ENCODE assay signal across 20 cellular contexts in the genomic region with DNA sequence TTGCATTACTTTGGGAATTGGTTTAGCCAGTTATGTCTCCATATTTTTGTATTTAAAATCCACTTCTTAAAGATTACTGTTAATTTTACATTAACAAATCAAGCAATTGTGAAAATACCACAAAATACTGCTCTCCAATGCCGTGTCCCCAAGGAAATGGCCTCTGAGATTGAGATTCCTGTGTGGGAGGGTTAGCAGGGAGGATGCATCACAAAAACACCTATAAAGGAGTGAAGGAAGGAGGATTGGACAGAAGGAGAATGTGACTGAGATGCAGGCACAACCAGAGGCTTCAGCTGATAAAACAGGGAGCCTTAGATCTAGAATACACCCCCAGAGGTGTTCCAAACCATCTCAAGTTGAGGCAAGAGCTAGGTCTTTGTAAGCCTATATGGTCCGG. TPM values are rescaled to one million over a fixed set of nuclear protein-coding genes. Genes with fewer than 3 reads are reported as not detected.
DNase-seq lines count a peak whose midpoint lies in the region; ATAC-seq and TF ChIP-seq lines count a peak whose summit lies in the region.
"Had no signal": no experiment of that assay in that cellular context is flagged by ENCODE, and none has a peak within 500 bp of the region (broad histone marks: within the 10 kb centered on the region; RNA-seq: fewer than 3 reads in every experiment).

No MANE protein-coding gene starts in this region.

- no peaks in the 10 kb centered on the region for H3K36me3 Mint-ChIP-seq in GM23338 (ENCODE audit: low read depth)

- H3K4me3 ChIP-seq in GM23338 (peak overlapping the region; percentile 0; the same call in 1 of the 2 replicates), KMS-11 (IDR thresholded peaks at IDR 0.05; ENCODE audit: insufficient read depth, low read depth, low read length) (no peak overlapping the region), testis (no peak overlapping the region)
- H3K4me3 ChIP-seq: MG63 had no signal

- intact Hi-C loops in testis (cut with DNase I; ENCODE audit: low total_unique reads), result no loop called here

- H3K4me2 ChIP-seq in GM23338, result peak overlapping the region; percentile 24
- peak overlapping the region; percentile 96 for H3K4me2 ChIP-seq in KMS-11

- H3F3A ChIP-seq in GM23338 (replicated peaks; ENCODE audit: low read depth), result no peaks in the 10 kb centered on the region; the same call in 1 of the 2 replicates

- H3K4me3 Mint-ChIP-seq in GM23338, result no peak overlapping the region; the same call in 1 of the 3 replicates
- H3K4me3 Mint-ChIP-seq: CD4-positive, alpha-beta T cell; T-helper 1 cell treated with Interleukin-12 subunit alpha and Interleukin-12 subunit beta and Interleukin-4 antibody, amounts not matched to agents 30 μg/mL and 1 μg/mL, for 36 hours had no signal

- WGBS in testis, 2 donors, result 74 to 75% methylated on average over 2 of the region's 2 CpGs

- peak overlapping the region; percentile 36; the same call in 1 of the 2 replicates for H3K9ac ChIP-seq in KMS-11

- H3K27me3 ChIP-seq in GM23338 (ENCODE audit: insufficient read depth) (no peaks in the 10 kb centered on the region), KMS-11 (ENCODE audit: insufficient read depth, low read depth) (no peaks in the 10 kb centered on the region), testis (no peaks in the 10 kb centered on the region)
- H3K27me3 ChIP-seq: MG63 had no signal

- H3K36me3 ChIP-seq in GM23338 (ENCODE audit: insufficient read depth) (no peaks in the 10 kb centered on the region), KMS-11 (ENCODE audit: insufficient read depth) (no peaks in the 10 kb centered on the region), testis (ENCODE audit: low read depth, missing control alignments) (no peaks in the 10 kb centered on the region)
- H3K36me3 ChIP-seq: MG63 had no signal

- no peak for TF ChIP-seq POLR2A in testis (IDR thresholded peaks at IDR 0.05)

- peak overlapping the region; percentile 79 for H3K27ac Mint-ChIP-seq in GM23338
- H3K27ac Mint-ChIP-seq: CD4-positive, alpha-beta T cell; T-helper 1 cell treated with Interleukin-12 subunit alpha and Interleukin-12 subunit beta and Interleukin-4 antibody, amounts not matched to agents 30 μg/mL and 1 μg/mL, for 36 hours had no signal

- H3K79me2 ChIP-seq in GM23338 (replicated peaks; ENCODE audit: insufficient read depth) (no peaks in the 10 kb centered on the region), KMS-11 (ENCODE audit: insufficient read depth, low read depth) (no peaks in the 10 kb centered on the region)

- H3K4me1 ChIP-seq in GM23338 (ENCODE audit: insufficient read depth) (peaks cover 37% of the 10 kb centered on the region), KMS-11 (ENCODE audit: low read depth, poor library complexity, severe bottlenecking) (peaks cover 50% of the 10 kb centered on the region), testis (no peaks in the 10 kb centered on the region)

- H3K9me3 ChIP-seq in testis, result no peaks in the 10 kb centered on the region
- H3K9me3 ChIP-seq: MG63 had no signal

- peak; percentile 87 for ATAC-seq in GM23338
- ATAC-seq: HepG2 had no signal

- H3K27ac ChIP-seq in GM23338 (ENCODE audit: low read depth) (peak overlapping the region; percentile 80), KMS-11 (peak overlapping the region; percentile 95), testis (no peak overlapping the region)

- peaks cover 3% of the 10 kb centered on the region for H3K27me3 Mint-ChIP-seq in GM23338 (ENCODE audit: insufficient read depth, low read depth, poor library complexity)
- H3K27me3 Mint-ChIP-seq: CD4-positive, alpha-beta T cell had no signal

- H3K9me2 ChIP-seq in GM23338 (ENCODE audit: insufficient read depth), result peaks cover 3% of the 10 kb centered on the region; the same call in 1 of the 2 replicates

- H2AFZ ChIP-seq in GM23338 (no peak overlapping the region), KMS-11 (ENCODE audit: low read depth) (peak overlapping the region; percentile 58)

- no peaks in the 10 kb centered on the region for H3K9me3 Mint-ChIP-seq in GM23338
- H3K9me3 Mint-ChIP-seq: CD4-positive, alpha-beta T cell; T-helper 1 cell treated with Interleukin-12 subunit alpha and Interleukin-12 subunit beta and Interleukin-4 antibody, amounts not matched to agents 30 μg/mL and 1 μg/mL, for 36 hours had no signal

- peaks cover 35% of the 10 kb centered on the region for H3K4me1 Mint-ChIP-seq in GM23338

- no peaks in the 10 kb centered on the region for H4K20me1 ChIP-seq in GM23338 (replicated peaks; ENCODE audit: insufficient read depth)
- H4K20me1 ChIP-seq in KMS-11 (ENCODE audit: insufficient read depth), result no peaks in the 10 kb centered on the region

- TF ChIP-seq CTCF in GM23338 (conservative IDR thresholded peaks at IDR 0.05; ENCODE audit: low read depth in 2 of 2), result no peak
- no peak for TF ChIP-seq CTCF in KMS-11 (conservative IDR thresholded peaks at IDR 0.05; ENCODE audit: low read depth, low read length)
- no peak for TF ChIP-seq CTCF in testis (IDR thresholded peaks at IDR 0.05)

- DNase-seq in GM23338 (ENCODE audit: low spot score), result peak; percentile 43
- peak; percentile 17 for DNase-seq in iPS DF 19.7 (ENCODE audit: low read depth, low spot score)
- no peak for DNase-seq in NCI-H1417 (lab: John Stamatoyannopoulos, UW)
- no peak for DNase-seq in stimulated activated naive CD4-positive, alpha-beta T cell (lab: John Stamatoyannopoulos, UW)
- DNase-seq in testis, result no peak
- no peak for DNase-seq in putamen (ENCODE audit: low spot score)
- DNase-seq: ACHN; CD4-positive, alpha-beta T cell; DMS53; HCEC 1CT; MG63; NCI-H1092 treated with DMSO at 0.1 percent for 48 hours; NCI-H1694; NCI-H2107; NCI-H2227 treated with DMSO at 0.1 percent for 48 hours; NCI-H524; SHP77 treated with DMSO at 0.1 percent for 48 hours had no signal

TF ChIP-seq in GM23338, 12 proteins besides CTCF, POLR2A, EP300 and RAD21:
- TF ChIP-seq, protein P1, sequence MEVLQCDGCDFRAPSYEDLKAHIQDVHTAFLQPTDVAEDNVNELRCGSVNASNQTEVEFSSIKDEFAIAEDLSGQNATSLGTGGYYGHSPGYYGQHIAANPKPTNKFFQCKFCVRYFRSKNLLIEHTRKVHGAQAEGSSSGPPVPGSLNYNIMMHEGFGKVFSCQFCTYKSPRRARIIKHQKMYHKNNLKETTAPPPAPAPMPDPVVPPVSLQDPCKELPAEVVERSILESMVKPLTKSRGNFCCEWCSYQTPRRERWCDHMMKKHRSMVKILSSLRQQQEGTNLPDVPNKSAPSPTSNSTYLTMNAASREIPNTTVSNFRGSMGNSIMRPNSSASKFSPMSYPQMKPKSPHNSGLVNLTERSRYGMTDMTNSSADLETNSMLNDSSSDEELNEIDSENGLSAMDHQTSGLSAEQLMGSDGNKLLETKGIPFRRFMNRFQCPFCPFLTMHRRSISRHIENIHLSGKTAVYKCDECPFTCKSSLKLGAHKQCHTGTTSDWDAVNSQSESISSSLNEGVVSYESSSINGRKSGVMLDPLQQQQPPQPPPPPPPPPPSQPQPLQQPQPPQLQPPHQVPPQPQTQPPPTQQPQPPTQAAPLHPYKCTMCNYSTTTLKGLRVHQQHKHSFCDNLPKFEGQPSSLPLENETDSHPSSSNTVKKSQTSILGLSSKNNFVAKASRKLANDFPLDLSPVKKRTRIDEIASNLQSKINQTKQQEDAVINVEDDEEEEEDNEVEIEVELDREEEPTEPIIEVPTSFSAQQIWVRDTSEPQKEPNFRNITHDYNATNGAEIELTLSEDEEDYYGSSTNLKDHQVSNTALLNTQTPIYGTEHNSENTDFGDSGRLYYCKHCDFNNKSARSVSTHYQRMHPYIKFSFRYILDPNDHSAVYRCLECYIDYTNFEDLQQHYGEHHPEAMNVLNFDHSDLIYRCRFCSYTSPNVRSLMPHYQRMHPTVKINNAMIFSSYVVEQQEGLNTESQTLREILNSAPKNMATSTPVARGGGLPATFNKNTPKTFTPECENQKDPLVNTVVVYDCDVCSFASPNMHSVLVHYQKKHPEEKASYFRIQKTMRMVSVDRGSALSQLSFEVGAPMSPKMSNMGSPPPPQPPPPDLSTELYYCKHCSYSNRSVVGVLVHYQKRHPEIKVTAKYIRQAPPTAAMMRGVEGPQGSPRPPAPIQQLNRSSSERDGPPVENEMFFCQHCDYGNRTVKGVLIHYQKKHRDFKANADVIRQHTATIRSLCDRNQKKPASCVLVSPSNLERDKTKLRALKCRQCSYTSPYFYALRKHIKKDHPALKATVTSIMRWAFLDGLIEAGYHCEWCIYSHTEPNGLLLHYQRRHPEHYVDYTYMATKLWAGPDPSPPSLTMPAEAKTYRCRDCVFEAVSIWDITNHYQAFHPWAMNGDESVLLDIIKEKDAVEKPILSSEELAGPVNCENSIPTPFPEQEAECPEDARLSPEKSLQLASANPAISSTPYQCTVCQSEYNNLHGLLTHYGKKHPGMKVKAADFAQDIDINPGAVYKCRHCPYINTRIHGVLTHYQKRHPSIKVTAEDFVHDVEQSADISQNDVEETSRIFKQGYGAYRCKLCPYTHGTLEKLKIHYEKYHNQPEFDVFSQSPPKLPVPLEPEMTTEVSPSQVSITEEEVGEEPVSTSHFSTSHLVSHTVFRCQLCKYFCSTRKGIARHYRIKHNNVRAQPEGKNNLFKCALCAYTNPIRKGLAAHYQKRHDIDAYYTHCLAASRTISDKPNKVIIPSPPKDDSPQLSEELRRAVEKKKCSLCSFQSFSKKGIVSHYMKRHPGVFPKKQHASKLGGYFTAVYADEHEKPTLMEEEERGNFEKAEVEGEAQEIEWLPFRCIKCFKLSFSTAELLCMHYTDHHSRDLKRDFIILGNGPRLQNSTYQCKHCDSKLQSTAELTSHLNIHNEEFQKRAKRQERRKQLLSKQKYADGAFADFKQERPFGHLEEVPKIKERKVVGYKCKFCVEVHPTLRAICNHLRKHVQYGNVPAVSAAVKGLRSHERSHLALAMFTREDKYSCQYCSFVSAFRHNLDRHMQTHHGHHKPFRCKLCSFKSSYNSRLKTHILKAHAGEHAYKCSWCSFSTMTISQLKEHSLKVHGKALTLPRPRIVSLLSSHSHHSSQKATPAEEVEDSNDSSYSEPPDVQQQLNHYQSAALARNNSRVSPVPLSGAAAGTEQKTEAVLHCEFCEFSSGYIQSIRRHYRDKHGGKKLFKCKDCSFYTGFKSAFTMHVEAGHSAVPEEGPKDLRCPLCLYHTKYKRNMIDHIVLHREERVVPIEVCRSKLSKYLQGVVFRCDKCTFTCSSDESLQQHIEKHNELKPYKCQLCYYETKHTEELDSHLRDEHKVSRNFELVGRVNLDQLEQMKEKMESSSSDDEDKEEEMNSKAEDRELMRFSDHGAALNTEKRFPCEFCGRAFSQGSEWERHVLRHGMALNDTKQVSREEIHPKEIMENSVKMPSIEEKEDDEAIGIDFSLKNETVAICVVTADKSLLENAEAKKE (CRISPR knock-in tag; IDR thresholded peaks at IDR 0.05), result peak; percentile 85
- 0 out of 2 replicates have a peak, but pooled peaks have one; percentile 20 for TF ChIP-seq ZNF114 (CRISPR knock-in tag; IDR thresholded peaks at IDR 0.05)
- TF ChIP-seq EZH2phosphoT487 (IDR thresholded peaks at IDR 0.05; ENCODE audit: unreplicated experiment), result no peak

RNA-seq across cellular contexts. Expression of a gene that starts 34.2 kb away (rescaled TPM):
- 1.1 TPM in 1 of 2 replicates, not detected in the other for total RNA-seq in GM23338 (2014; rRNA removed; shearing (Covaris generic))
- 0.39 TPM in 1 of 2 replicates, not detected in the other for polyA plus RNA-seq in GM23338 (2016; fragmentation: Nextera tagmentation; extraction: Ambion mirVana)
- total RNA-seq in testis, result under 1 TPM; 0.56 to 0.71 TPM
- 1.1 TPM for polyA plus RNA-seq in testis (ENCODE audit: insufficient read depth, low read depth, low replicate concordance)
- total RNA-seq: CD4-positive, alpha-beta T cell; HepG2 had no signal
- polyA plus RNA-seq: HepG2 had no signal

Comparison
In these comparisons a context has a peak if more than half of its experiments do, and no peak if none do; other contexts are left out.
1. DNase-seq: peak in GM23338 (single experiment) and iPS DF 19.7 (single experiment); none in NCI-H1417 (0 of 3), stimulated activated naive CD4-positive, alpha-beta T cell (0 of 6), testis (single experiment) and putamen (single experiment).
2. H3K27ac ChIP-seq: peak in GM23338 (single experiment) and KMS-11 (single experiment); none in testis (0 of 2).